In the genomic region with DNA sequence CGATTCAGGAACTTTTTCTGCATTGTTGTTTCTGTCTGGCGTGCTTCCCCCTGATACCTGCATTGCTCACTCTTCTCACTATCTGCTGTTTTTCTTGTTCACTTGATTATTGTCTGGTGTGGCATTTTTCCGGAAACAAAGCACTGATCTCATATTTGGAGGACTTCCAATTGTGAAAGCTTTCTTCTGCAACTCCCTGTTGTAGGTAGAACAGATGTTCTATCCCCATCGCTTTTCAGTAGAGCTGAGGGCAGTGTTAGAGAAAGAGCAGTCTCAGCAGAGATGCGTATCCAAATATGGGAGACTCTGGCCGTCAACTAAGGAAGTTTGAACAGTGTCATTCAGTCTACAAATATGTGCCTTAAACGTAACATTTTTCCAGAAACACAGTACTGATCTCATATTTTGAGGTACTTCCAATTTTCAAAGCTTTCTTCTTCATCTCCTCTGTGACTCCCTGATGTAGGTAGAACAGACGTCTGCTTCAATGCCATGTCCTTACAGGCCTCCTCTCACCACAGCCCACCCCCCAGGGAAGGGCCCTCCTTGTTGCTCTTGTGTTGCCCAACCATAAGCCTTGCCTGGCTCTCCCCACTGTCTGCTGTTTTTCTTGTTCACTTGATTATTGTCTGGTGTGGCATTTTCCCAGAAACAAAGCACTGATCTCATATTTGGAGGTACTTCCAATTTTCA, we compare ENCODE assay signal across 2 cellular contexts.
TF ChIP-seq lines count a peak whose summit lies in the region.

No MANE protein-coding gene starts in this region.

TF ChIP-seq in HepG2, 621 proteins besides CTCF, POLR2A, EP300 and RAD21 (continues in another document):
- TF ChIP-seq ZNF792 (CRISPR knock-in tag; IDR thresholded peaks at IDR 0.05): no peak
- TF ChIP-seq ZC3H4 (CRISPR knock-in tag; IDR thresholded peaks at IDR 0.05; ENCODE audit: borderline replicate concordance): no peak
- no peak for TF ChIP-seq SP4 (CRISPR knock-in tag; IDR thresholded peaks at IDR 0.05)
- no peak for TF ChIP-seq ZNF510 (CRISPR knock-in tag; IDR thresholded peaks at IDR 0.05; ENCODE audit: low read depth)
- TF ChIP-seq ARID2 (CRISPR knock-in tag; IDR thresholded peaks at IDR 0.05; ENCODE audit: borderline replicate concordance): no peak
- no peak for TF ChIP-seq NFE2 (CRISPR knock-in tag; IDR thresholded peaks at IDR 0.05)
- no peak for TF ChIP-seq ZNF460 (CRISPR knock-in tag; IDR thresholded peaks at IDR 0.05; ENCODE audit: borderline replicate concordance)
- no peak for TF ChIP-seq SMAD3 (CRISPR knock-in tag; IDR thresholded peaks at IDR 0.05)
- TF ChIP-seq, protein P1, sequence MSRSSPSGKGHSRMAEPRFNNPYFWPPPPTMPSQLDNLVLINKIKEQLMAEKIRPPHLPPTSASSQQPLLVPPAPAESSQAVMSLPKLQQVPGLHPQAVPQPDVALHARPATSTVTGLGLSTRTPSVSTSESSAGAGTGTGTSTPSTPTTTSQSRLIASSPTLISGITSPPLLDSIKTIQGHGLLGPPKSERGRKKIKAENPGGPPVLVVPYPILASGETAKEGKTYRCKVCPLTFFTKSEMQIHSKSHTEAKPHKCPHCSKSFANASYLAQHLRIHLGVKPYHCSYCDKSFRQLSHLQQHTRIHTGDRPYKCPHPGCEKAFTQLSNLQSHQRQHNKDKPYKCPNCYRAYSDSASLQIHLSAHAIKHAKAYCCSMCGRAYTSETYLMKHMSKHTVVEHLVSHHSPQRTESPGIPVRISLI (CRISPR knock-in tag; IDR thresholded peaks at IDR 0.05; ENCODE audit: borderline replicate concordance): no peak
- no peak for TF ChIP-seq MAFK (conservative IDR thresholded peaks at IDR 0.05 in 1 of 2, IDR thresholded peaks at IDR 0.05 in 1 of 2; ENCODE audit: low read length in 2 of 2)
- no peak for TF ChIP-seq AGO1 (IDR thresholded peaks at IDR 0.05; ENCODE audit: low read depth, low read length, poor library complexity, severe bottlenecking)
- TF ChIP-seq, protein P2, sequence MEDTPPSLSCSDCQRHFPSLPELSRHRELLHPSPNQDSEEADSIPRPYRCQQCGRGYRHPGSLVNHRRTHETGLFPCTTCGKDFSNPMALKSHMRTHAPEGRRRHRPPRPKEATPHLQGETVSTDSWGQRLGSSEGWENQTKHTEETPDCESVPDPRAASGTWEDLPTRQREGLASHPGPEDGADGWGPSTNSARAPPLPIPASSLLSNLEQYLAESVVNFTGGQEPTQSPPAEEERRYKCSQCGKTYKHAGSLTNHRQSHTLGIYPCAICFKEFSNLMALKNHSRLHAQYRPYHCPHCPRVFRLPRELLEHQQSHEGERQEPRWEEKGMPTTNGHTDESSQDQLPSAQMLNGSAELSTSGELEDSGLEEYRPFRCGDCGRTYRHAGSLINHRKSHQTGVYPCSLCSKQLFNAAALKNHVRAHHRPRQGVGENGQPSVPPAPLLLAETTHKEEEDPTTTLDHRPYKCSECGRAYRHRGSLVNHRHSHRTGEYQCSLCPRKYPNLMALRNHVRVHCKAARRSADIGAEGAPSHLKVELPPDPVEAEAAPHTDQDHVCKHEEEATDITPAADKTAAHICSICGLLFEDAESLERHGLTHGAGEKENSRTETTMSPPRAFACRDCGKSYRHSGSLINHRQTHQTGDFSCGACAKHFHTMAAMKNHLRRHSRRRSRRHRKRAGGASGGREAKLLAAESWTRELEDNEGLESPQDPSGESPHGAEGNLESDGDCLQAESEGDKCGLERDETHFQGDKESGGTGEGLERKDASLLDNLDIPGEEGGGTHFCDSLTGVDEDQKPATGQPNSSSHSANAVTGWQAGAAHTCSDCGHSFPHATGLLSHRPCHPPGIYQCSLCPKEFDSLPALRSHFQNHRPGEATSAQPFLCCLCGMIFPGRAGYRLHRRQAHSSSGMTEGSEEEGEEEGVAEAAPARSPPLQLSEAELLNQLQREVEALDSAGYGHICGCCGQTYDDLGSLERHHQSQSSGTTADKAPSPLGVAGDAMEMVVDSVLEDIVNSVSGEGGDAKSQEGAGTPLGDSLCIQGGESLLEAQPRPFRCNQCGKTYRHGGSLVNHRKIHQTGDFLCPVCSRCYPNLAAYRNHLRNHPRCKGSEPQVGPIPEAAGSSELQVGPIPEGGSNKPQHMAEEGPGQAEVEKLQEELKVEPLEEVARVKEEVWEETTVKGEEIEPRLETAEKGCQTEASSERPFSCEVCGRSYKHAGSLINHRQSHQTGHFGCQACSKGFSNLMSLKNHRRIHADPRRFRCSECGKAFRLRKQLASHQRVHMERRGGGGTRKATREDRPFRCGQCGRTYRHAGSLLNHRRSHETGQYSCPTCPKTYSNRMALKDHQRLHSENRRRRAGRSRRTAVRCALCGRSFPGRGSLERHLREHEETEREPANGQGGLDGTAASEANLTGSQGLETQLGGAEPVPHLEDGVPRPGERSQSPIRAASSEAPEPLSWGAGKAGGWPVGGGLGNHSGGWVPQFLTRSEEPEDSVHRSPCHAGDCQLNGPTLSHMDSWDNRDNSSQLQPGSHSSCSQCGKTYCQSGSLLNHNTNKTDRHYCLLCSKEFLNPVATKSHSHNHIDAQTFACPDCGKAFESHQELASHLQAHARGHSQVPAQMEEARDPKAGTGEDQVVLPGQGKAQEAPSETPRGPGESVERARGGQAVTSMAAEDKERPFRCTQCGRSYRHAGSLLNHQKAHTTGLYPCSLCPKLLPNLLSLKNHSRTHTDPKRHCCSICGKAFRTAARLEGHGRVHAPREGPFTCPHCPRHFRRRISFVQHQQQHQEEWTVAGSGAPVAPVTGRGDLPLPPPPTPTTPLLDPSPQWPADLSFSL (CRISPR knock-in tag; IDR thresholded peaks at IDR 0.05): no peak
- TF ChIP-seq, protein P3, sequence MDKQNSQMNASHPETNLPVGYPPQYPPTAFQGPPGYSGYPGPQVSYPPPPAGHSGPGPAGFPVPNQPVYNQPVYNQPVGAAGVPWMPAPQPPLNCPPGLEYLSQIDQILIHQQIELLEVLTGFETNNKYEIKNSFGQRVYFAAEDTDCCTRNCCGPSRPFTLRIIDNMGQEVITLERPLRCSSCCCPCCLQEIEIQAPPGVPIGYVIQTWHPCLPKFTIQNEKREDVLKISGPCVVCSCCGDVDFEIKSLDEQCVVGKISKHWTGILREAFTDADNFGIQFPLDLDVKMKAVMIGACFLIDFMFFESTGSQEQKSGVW (CRISPR knock-in tag; IDR thresholded peaks at IDR 0.05; ENCODE audit: borderline replicate concordance): no peak
- TF ChIP-seq, protein P4, sequence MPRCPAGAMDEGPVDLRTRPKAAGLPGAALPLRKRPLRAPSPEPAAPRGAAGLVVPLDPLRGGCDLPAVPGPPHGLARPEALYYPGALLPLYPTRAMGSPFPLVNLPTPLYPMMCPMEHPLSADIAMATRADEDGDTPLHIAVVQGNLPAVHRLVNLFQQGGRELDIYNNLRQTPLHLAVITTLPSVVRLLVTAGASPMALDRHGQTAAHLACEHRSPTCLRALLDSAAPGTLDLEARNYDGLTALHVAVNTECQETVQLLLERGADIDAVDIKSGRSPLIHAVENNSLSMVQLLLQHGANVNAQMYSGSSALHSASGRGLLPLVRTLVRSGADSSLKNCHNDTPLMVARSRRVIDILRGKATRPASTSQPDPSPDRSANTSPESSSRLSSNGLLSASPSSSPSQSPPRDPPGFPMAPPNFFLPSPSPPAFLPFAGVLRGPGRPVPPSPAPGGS (CRISPR knock-in tag; IDR thresholded peaks at IDR 0.05): no peak
- no peak for TF ChIP-seq POLR2AphosphoS2 (IDR thresholded peaks at IDR 0.05; ENCODE audit: low read depth, low read length)
- TF ChIP-seq, protein P5, sequence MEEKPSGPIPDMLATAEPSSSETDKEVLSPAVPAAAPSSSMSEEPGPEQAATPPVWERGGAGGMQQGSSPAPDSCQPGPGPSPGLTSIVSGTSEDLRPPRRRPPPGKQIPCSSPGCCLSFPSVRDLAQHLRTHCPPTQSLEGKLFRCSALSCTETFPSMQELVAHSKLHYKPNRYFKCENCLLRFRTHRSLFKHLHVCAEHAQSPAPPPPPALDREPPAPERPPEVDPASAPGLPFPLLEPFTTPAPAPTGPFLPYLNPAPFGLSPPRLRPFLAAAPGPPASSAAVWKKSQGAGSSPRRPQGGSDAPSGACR (CRISPR knock-in tag; IDR thresholded peaks at IDR 0.05): no peak
- TF ChIP-seq ZMYM2 (CRISPR knock-in tag; IDR thresholded peaks at IDR 0.05): no peak

TF ChIP-seq in GM23338, 12 proteins besides CTCF, POLR2A, EP300 and RAD21 (continues in another document):
- no peak for TF ChIP-seq ZNF331 (CRISPR knock-in tag; IDR thresholded peaks at IDR 0.05; ENCODE audit: low read depth)
- TF ChIP-seq, protein P6, sequence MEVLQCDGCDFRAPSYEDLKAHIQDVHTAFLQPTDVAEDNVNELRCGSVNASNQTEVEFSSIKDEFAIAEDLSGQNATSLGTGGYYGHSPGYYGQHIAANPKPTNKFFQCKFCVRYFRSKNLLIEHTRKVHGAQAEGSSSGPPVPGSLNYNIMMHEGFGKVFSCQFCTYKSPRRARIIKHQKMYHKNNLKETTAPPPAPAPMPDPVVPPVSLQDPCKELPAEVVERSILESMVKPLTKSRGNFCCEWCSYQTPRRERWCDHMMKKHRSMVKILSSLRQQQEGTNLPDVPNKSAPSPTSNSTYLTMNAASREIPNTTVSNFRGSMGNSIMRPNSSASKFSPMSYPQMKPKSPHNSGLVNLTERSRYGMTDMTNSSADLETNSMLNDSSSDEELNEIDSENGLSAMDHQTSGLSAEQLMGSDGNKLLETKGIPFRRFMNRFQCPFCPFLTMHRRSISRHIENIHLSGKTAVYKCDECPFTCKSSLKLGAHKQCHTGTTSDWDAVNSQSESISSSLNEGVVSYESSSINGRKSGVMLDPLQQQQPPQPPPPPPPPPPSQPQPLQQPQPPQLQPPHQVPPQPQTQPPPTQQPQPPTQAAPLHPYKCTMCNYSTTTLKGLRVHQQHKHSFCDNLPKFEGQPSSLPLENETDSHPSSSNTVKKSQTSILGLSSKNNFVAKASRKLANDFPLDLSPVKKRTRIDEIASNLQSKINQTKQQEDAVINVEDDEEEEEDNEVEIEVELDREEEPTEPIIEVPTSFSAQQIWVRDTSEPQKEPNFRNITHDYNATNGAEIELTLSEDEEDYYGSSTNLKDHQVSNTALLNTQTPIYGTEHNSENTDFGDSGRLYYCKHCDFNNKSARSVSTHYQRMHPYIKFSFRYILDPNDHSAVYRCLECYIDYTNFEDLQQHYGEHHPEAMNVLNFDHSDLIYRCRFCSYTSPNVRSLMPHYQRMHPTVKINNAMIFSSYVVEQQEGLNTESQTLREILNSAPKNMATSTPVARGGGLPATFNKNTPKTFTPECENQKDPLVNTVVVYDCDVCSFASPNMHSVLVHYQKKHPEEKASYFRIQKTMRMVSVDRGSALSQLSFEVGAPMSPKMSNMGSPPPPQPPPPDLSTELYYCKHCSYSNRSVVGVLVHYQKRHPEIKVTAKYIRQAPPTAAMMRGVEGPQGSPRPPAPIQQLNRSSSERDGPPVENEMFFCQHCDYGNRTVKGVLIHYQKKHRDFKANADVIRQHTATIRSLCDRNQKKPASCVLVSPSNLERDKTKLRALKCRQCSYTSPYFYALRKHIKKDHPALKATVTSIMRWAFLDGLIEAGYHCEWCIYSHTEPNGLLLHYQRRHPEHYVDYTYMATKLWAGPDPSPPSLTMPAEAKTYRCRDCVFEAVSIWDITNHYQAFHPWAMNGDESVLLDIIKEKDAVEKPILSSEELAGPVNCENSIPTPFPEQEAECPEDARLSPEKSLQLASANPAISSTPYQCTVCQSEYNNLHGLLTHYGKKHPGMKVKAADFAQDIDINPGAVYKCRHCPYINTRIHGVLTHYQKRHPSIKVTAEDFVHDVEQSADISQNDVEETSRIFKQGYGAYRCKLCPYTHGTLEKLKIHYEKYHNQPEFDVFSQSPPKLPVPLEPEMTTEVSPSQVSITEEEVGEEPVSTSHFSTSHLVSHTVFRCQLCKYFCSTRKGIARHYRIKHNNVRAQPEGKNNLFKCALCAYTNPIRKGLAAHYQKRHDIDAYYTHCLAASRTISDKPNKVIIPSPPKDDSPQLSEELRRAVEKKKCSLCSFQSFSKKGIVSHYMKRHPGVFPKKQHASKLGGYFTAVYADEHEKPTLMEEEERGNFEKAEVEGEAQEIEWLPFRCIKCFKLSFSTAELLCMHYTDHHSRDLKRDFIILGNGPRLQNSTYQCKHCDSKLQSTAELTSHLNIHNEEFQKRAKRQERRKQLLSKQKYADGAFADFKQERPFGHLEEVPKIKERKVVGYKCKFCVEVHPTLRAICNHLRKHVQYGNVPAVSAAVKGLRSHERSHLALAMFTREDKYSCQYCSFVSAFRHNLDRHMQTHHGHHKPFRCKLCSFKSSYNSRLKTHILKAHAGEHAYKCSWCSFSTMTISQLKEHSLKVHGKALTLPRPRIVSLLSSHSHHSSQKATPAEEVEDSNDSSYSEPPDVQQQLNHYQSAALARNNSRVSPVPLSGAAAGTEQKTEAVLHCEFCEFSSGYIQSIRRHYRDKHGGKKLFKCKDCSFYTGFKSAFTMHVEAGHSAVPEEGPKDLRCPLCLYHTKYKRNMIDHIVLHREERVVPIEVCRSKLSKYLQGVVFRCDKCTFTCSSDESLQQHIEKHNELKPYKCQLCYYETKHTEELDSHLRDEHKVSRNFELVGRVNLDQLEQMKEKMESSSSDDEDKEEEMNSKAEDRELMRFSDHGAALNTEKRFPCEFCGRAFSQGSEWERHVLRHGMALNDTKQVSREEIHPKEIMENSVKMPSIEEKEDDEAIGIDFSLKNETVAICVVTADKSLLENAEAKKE (CRISPR knock-in tag; IDR thresholded peaks at IDR 0.05): no peak
- no peak for TF ChIP-seq POLR2AphosphoS5 (IDR thresholded peaks at IDR 0.05; ENCODE audit: low read depth)
- TF ChIP-seq, protein P7, sequence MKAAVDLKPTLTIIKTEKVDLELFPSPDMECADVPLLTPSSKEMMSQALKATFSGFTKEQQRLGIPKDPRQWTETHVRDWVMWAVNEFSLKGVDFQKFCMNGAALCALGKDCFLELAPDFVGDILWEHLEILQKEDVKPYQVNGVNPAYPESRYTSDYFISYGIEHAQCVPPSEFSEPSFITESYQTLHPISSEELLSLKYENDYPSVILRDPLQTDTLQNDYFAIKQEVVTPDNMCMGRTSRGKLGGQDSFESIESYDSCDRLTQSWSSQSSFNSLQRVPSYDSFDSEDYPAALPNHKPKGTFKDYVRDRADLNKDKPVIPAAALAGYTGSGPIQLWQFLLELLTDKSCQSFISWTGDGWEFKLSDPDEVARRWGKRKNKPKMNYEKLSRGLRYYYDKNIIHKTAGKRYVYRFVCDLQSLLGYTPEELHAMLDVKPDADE (IDR thresholded peaks at IDR 0.05): no peak
- no peak for TF ChIP-seq ZNF114 (CRISPR knock-in tag; IDR thresholded peaks at IDR 0.05)
- TF ChIP-seq NANOG (IDR thresholded peaks at IDR 0.05; ENCODE audit: borderline replicate concordance): no peak
- TF ChIP-seq EZH2 (IDR thresholded peaks at IDR 0.05; ENCODE audit: low read depth, unreplicated experiment): no peak
- TF ChIP-seq, protein P8, sequence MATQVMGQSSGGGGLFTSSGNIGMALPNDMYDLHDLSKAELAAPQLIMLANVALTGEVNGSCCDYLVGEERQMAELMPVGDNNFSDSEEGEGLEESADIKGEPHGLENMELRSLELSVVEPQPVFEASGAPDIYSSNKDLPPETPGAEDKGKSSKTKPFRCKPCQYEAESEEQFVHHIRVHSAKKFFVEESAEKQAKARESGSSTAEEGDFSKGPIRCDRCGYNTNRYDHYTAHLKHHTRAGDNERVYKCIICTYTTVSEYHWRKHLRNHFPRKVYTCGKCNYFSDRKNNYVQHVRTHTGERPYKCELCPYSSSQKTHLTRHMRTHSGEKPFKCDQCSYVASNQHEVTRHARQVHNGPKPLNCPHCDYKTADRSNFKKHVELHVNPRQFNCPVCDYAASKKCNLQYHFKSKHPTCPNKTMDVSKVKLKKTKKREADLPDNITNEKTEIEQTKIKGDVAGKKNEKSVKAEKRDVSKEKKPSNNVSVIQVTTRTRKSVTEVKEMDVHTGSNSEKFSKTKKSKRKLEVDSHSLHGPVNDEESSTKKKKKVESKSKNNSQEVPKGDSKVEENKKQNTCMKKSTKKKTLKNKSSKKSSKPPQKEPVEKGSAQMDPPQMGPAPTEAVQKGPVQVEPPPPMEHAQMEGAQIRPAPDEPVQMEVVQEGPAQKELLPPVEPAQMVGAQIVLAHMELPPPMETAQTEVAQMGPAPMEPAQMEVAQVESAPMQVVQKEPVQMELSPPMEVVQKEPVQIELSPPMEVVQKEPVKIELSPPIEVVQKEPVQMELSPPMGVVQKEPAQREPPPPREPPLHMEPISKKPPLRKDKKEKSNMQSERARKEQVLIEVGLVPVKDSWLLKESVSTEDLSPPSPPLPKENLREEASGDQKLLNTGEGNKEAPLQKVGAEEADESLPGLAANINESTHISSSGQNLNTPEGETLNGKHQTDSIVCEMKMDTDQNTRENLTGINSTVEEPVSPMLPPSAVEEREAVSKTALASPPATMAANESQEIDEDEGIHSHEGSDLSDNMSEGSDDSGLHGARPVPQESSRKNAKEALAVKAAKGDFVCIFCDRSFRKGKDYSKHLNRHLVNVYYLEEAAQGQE (IDR thresholded peaks at IDR 0.05; ENCODE audit: unreplicated experiment): no peak
- TF ChIP-seq STAT1 (IDR thresholded peaks at IDR 0.05; ENCODE audit: unreplicated experiment): no peak
- no peak for TF ChIP-seq JUNB (IDR thresholded peaks at IDR 0.05; ENCODE audit: unreplicated experiment)
